33 cellular contexts compared by ENCODE assay signal in the genomic region with DNA sequence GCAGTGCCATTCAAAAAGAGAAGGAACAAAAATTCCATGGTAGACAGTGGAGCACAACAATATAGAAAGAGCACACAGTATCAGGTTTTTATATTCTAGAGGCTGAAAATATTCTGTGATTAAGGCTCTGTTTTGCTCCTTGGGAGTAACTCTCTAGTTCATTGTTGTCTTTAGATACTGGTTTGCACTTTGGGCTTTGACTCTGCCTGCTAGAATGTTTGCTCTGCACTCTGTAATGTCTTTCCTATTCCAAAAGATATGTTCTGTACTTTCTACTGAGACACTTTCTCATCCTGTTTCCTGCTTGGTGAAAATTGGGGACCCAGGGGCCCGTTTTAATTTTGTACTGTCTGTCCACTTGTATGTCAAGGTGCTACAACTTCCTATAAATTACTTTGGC.
A peak's percentile ranks its signal among the peaks of the same experiment; 100 is the strongest.
DNase-seq lines count a peak whose midpoint lies in the region; ATAC-seq, FAIRE-seq and TF ChIP-seq lines count a peak whose summit lies in the region.
"Had no signal": no experiment of that assay in that cellular context is flagged by ENCODE, and none has a peak within 500 bp of the region (broad histone marks: within the 10 kb centered on the region; RNA-seq: fewer than 3 reads in every experiment).

No MANE protein-coding gene starts in this region.

- in situ Hi-C loops in HepG2 (cut with HindIII; ENCODE audit: extremely low pct_ligation_motif_present, low pct_unique_long_range_greater_than_20kb) = no loop called here

- intact Hi-C loops in HepG2 (cut with micrococcal nuclease; ENCODE audit: unreplicated experiment) (no loop called here), right lobe of liver (cut with DNase I) (no loop called here), Right ventricle myocardium inferior (cut with DNase I) (no loop called here)

- TF ChIP-seq POLR2A in HepG2 (IDR thresholded peaks at IDR 0.05; ENCODE audit: insufficient read depth in 1 of 2, low read depth in 2 of 2, low read length in 2 of 2) (no peak), right lobe of liver (IDR thresholded peaks at IDR 0.05) (no peak)

- CTCF ChIA-PET in HepG2 (lab: Yijun Ruan, JAX; ENCODE audit: low intra/inter-chr PET ratio, low total read pairs) = no interaction called here

- BruUV-seq in HepG2 (replicated peaks; lab: Mats Ljungman, UMichigan) = no TSS peak

- ATAC-seq in left lobe of liver (peak; percentile 34), HepG2 (peak; percentile 42; the same call in 1 of the 3 replicates), right lobe of liver (peak; percentile 23 to 70 (median 50)), GM21786 (IDR thresholded peaks at IDR 0.05; ENCODE audit: unreplicated experiment) (no peak), Right ventricle myocardium inferior (no peak)
- ATAC-seq: A549; CD8-positive, alpha-beta T cell had no signal

- TF ChIP-seq EP300 in HepG2 (IDR thresholded peaks at IDR 0.05; ENCODE audit: low read depth in 2 of 2, low read length in 2 of 2) (no peak), HepG2 (CRISPR knock-in tag; IDR thresholded peaks at IDR 0.05; ENCODE audit: borderline replicate concordance) (no peak)

- TF ChIP-seq RAD21 in HepG2 (CRISPR knock-in tag; IDR thresholded peaks at IDR 0.05) = no peak

- no peak overlapping the region for H3K4me2 ChIP-seq in HepG2 (ENCODE audit: low read depth, low read length)
- H3K4me2 ChIP-seq: A549; BLaER1; BLaER1 treated with 17β-estradiol and CSF1 and Interleukin-3, amounts not matched to agents 10 nM and 100 nM had no signal

- TF ChIP-seq CTCF in HepG2 (CRISPR knock-in tag; IDR thresholded peaks at IDR 0.05) (no peak), right lobe of liver (IDR thresholded peaks at IDR 0.05) (no peak)

- H3K9me3 ChIP-seq in HepG2 (ENCODE audit: low read length) (no peaks in the 10 kb centered on the region), right lobe of liver (no peaks in the 10 kb centered on the region)
- H3K9me3 ChIP-seq: A549; BE2C; BLaER1; BLaER1 treated with 17β-estradiol and CSF1 and Interleukin-3, amounts not matched to agents 10 nM and 100 nM; Caco-2 had no signal

- no peaks in the 10 kb centered on the region for H3K27me3 ChIP-seq in HepG2 (ENCODE audit: control insufficient read depth in 1 of 2, insufficient read depth in 2 of 2, low read length in 2 of 2)
- H3K27me3 ChIP-seq in right lobe of liver = no peaks in the 10 kb centered on the region
- H3K27me3 ChIP-seq: BE2C; BLaER1; BLaER1 treated with 17β-estradiol and CSF1 and Interleukin-3, amounts not matched to agents 10 nM and 100 nM had no signal

- DNase-seq in left lobe of liver (ENCODE audit: low spot score) (no peak), HepG2 (ENCODE audit: low spot score) (no peak), right lobe of liver (no peak), Right ventricle myocardium inferior (ENCODE audit: missing footprints) (no peak)
- no peak for DNase-seq in stimulated activated CD4-positive, alpha-beta T cell treated with anti-CD3 and anti-CD28 coated beads, Interleukin-4, amount 100 ng/mL, for 4 hours
- DNase-seq: 8988T; ACHN; AML-193; BE2C; C1 segment of cervical spinal cord; Caco-2; Calu3; CD4-positive, alpha-beta memory T cell; CD4-positive, alpha-beta T cell; CD4-positive, CD25-positive, alpha-beta regulatory T cell; CD8-positive, alpha-beta memory T cell; CD8-positive, alpha-beta T cell; COR-L47; DMS 273 treated with DMSO at 0.1 percent for 48 hours; DMS153; DMS53; DMS79; DMS79 treated with DMSO at 0.1 percent for 48 hours; DND-41; EL had no signal

- H4K20me1 ChIP-seq in HepG2 (ENCODE audit: insufficient read depth, low read length) = no peaks in the 10 kb centered on the region
- H4K20me1 ChIP-seq: BLaER1; BLaER1 treated with 17β-estradiol and CSF1 and Interleukin-3, amounts not matched to agents 10 nM and 100 nM had no signal

- 0% methylated on average over 1 of the region's 1 CpG for WGBS in HepG2 (ENCODE audit: low lambda C conversion rate)
- WGBS in right lobe of liver (ENCODE audit: insufficient coverage, low coverage, low lambda C conversion rate, missing lambda C conversion rate) = 17% methylated on average over 1 of the region's 1 CpG

- no peak overlapping the region for H3K9ac ChIP-seq in HepG2 (ENCODE audit: insufficient read depth, low read depth, low read length)
- H3K9ac ChIP-seq: BLaER1; BLaER1 treated with 17β-estradiol and CSF1 and Interleukin-3, amounts not matched to agents 10 nM and 100 nM had no signal

- H3K27ac ChIP-seq in HepG2 (ENCODE audit: extremely low read length, insufficient read depth, low read length) = no peak overlapping the region
- no peak overlapping the region for H3K27ac ChIP-seq in right lobe of liver
- H3K27ac ChIP-seq: 22Rv1; A549; BLaER1; BLaER1 treated with 17β-estradiol and CSF1 and Interleukin-3, amounts not matched to agents 10 nM and 100 nM; C4-2B had no signal

- no peak overlapping the region for H3K4me3 ChIP-seq in HepG2 (replicated peaks in 1 of 3; ENCODE audit: insufficient read depth in 1 of 3, low read depth in 2 of 3, low read length in 3 of 3)
- H3K4me3 ChIP-seq in right lobe of liver = no peak overlapping the region
- H3K4me3 ChIP-seq: A549; BLaER1; BLaER1 treated with 17β-estradiol and CSF1 and Interleukin-3, amounts not matched to agents 10 nM and 100 nM had no signal

- POLR2A ChIA-PET in HepG2 (lab: Yijun Ruan, JAX) = no interaction called here

- H3K79me2 ChIP-seq in HepG2 (ENCODE audit: insufficient read depth, low read length) = no peaks in the 10 kb centered on the region

- no peaks in the 10 kb centered on the region for H3K36me3 ChIP-seq in HepG2 (replicated peaks in 1 of 2; ENCODE audit: control insufficient read depth in 1 of 2, insufficient read depth in 2 of 2, low read length in 2 of 2)
- H3K36me3 ChIP-seq in right lobe of liver = no peaks in the 10 kb centered on the region
- H3K36me3 ChIP-seq: BE2C; BLaER1; BLaER1 treated with 17β-estradiol and CSF1 and Interleukin-3, amounts not matched to agents 10 nM and 100 nM had no signal

- no peak overlapping the region for H2AFZ ChIP-seq in HepG2 (ENCODE audit: low read length)

- no peak for FAIRE-seq in HepG2 (lab: Jason Lieb, UNC)
- FAIRE-seq: A204.1, A549, D721Med had no signal

- no peaks in the 10 kb centered on the region for H3K4me1 ChIP-seq in HepG2 (ENCODE audit: insufficient read depth, low read length)
- H3K4me1 ChIP-seq in right lobe of liver = no peaks in the 10 kb centered on the region
- H3K4me1 ChIP-seq: A549, BE2C, BLaER1, Caco-2 had no signal

TF ChIP-seq in HepG2, 621 proteins besides CTCF, POLR2A, EP300 and RAD21 (continues in another document):
- no peak for TF ChIP-seq NFE2 (CRISPR knock-in tag; IDR thresholded peaks at IDR 0.05)
- no peak for TF ChIP-seq DNMT3B (CRISPR knock-in tag; conservative IDR thresholded peaks at IDR 0.05)
- TF ChIP-seq RCOR2 (CRISPR knock-in tag; IDR thresholded peaks at IDR 0.05) = no peak
- TF ChIP-seq ZNF253 (CRISPR knock-in tag; IDR thresholded peaks at IDR 0.05; ENCODE audit: borderline replicate concordance) = no peak
- TF ChIP-seq CBX2 (IDR thresholded peaks at IDR 0.05; ENCODE audit: low read depth, low read length) = no peak
- TF ChIP-seq CBX2 (CRISPR knock-in tag; IDR thresholded peaks at IDR 0.05; ENCODE audit: low read depth) = no peak
- TF ChIP-seq, protein P1, sequence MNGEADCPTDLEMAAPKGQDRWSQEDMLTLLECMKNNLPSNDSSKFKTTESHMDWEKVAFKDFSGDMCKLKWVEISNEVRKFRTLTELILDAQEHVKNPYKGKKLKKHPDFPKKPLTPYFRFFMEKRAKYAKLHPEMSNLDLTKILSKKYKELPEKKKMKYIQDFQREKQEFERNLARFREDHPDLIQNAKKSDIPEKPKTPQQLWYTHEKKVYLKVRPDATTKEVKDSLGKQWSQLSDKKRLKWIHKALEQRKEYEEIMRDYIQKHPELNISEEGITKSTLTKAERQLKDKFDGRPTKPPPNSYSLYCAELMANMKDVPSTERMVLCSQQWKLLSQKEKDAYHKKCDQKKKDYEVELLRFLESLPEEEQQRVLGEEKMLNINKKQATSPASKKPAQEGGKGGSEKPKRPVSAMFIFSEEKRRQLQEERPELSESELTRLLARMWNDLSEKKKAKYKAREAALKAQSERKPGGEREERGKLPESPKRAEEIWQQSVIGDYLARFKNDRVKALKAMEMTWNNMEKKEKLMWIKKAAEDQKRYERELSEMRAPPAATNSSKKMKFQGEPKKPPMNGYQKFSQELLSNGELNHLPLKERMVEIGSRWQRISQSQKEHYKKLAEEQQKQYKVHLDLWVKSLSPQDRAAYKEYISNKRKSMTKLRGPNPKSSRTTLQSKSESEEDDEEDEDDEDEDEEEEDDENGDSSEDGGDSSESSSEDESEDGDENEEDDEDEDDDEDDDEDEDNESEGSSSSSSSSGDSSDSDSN (CRISPR knock-in tag; IDR thresholded peaks at IDR 0.05) = no peak
- no peak for TF ChIP-seq EHMT2 (IDR thresholded peaks at IDR 0.05; ENCODE audit: borderline replicate concordance, low read depth, low read length)
- no peak for TF ChIP-seq FOXP1 (IDR thresholded peaks at IDR 0.05)
- TF ChIP-seq FOXP1 (CRISPR knock-in tag; IDR thresholded peaks at IDR 0.05) = no peak
- no peak for TF ChIP-seq GATAD1 (CRISPR knock-in tag; IDR thresholded peaks at IDR 0.05)
- TF ChIP-seq, protein P2, sequence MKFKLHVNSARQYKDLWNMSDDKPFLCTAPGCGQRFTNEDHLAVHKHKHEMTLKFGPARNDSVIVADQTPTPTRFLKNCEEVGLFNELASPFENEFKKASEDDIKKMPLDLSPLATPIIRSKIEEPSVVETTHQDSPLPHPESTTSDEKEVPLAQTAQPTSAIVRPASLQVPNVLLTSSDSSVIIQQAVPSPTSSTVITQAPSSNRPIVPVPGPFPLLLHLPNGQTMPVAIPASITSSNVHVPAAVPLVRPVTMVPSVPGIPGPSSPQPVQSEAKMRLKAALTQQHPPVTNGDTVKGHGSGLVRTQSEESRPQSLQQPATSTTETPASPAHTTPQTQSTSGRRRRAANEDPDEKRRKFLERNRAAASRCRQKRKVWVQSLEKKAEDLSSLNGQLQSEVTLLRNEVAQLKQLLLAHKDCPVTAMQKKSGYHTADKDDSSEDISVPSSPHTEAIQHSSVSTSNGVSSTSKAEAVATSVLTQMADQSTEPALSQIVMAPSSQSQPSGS (CRISPR knock-in tag; IDR thresholded peaks at IDR 0.05) = no peak
- no peak for TF ChIP-seq ZNF878 (CRISPR knock-in tag; IDR thresholded peaks at IDR 0.05)
- TF ChIP-seq ISX (CRISPR knock-in tag; conservative IDR thresholded peaks at IDR 0.05) = no peak
- no peak for TF ChIP-seq MXD4 (CRISPR knock-in tag; IDR thresholded peaks at IDR 0.05)
- TF ChIP-seq HMG20B (CRISPR knock-in tag; conservative IDR thresholded peaks at IDR 0.05) = no peak
- TF ChIP-seq SIX4 (CRISPR knock-in tag; IDR thresholded peaks at IDR 0.05) = no peak
- TF ChIP-seq ZKSCAN1 (IDR thresholded peaks at IDR 0.05; ENCODE audit: low read length) = no peak

Comparison
In these comparisons a context has a peak if more than half of its experiments do, and no peak if none do; other contexts are left out.
1. ATAC-seq: peak in left lobe of liver (single experiment), HepG2 (single experiment) and right lobe of liver (4 of 4); none in GM21786 (single experiment) and Right ventricle myocardium inferior (single experiment).